Comparison of ENCODE assay signal across 11 cellular contexts in the genomic region with DNA sequence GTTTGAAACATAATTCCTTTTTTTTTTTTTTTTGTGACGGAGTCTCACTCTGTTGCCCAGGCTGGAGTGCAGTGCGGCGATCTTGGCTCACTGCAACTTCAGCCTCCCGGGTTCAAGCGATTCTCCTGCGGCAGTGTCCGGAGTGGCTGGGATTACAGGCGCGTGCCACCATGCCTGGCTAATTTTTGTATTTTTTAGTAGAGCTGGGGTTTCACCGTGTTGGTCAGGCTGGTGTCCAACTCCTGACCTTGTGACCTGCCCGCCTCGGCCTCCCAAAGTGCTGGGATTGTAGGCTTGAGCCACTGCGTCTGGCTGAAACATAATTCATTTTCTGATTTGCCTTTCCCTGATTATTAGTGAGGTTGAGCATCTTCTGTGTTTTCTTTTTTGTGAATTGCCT. TPM values are rescaled to one million over a fixed set of nuclear protein-coding genes. Genes with fewer than 3 reads are reported as not detected.
DNase-seq lines count a peak whose midpoint lies in the region; ATAC-seq and TF ChIP-seq lines count a peak whose summit lies in the region.
"Not testable (repeated sequence)": the region's sequence is repeated elsewhere in the genome, so short reads cannot be mapped to it uniquely, and the experiment has no call there.
"Had no signal": no experiment of that assay in that cellular context is flagged by ENCODE, and none has a peak within 500 bp of the region (broad histone marks: within the 10 kb centered on the region; RNA-seq: fewer than 3 reads in every experiment).

No MANE protein-coding gene starts in this region.

- H3K27me3 ChIP-seq in CD8-positive, alpha-beta T cell (ENCODE audit: insufficient read depth, low read length); Loucy (ENCODE audit: insufficient read depth, low read length, poor library complexity, severe bottlenecking); neural progenitor cell: not testable (repeated sequence)

- H3K9ac ChIP-seq in Loucy (ENCODE audit: low read depth, low read length, poor library complexity, severe bottlenecking), result peak overlapping the region; percentile 79
- H3K9ac ChIP-seq in neural progenitor cell, result not testable (repeated sequence)

- H3K9me3 Mint-ChIP-seq in CD8-positive, alpha-beta T cell; WTC11; activated T-helper 2 cell treated with anti-CD3 and anti-CD28 coated beads, Interferon-gamma antibody, Interleukin-2, Interleukin-4, amounts not matched to agents 10 μg/mL and 5 μg/mL and 100 μg/mL, durations not matched to agents 14 hours and 24 hours and 36 hours; central memory CD8-positive, alpha-beta T cell; immature natural killer cell; neural progenitor cell: not testable (repeated sequence)

- H3K4me1 ChIP-seq in CD8-positive, alpha-beta T cell (ENCODE audit: insufficient read depth, low read length); neural progenitor cell: not testable (repeated sequence)
- peaks cover 23% of the 10 kb centered on the region for H3K4me1 ChIP-seq in Loucy (ENCODE audit: insufficient read depth, low read length, poor library complexity, severe bottlenecking)

- not testable (repeated sequence) for H3F3A ChIP-seq in Loucy (ENCODE audit: low read depth); neural progenitor cell (ENCODE audit: low read depth)

- H3K27ac ChIP-seq in CD8-positive, alpha-beta T cell (ENCODE audit: low read depth, low read length); neural progenitor cell: not testable (repeated sequence)

- H3K36me3 Mint-ChIP-seq in CD8-positive, alpha-beta T cell, result peaks cover 43% of the 10 kb centered on the region
- peaks cover 41% of the 10 kb centered on the region for H3K36me3 Mint-ChIP-seq in WTC11
- peaks cover 46% of the 10 kb centered on the region for H3K36me3 Mint-ChIP-seq in activated T-helper 2 cell treated with anti-CD3 and anti-CD28 coated beads, Interferon-gamma antibody, Interleukin-2, Interleukin-4, amounts not matched to agents 10 μg/mL and 5 μg/mL and 100 μg/mL, durations not matched to agents 14 hours and 24 hours and 36 hours (ENCODE audit: low read depth)
- peaks cover 34% of the 10 kb centered on the region for H3K36me3 Mint-ChIP-seq in central memory CD8-positive, alpha-beta T cell (ENCODE audit: insufficient read depth)
- peaks cover 4 to 19% (median 11%) of the 10 kb centered on the region in 3 donors for H3K36me3 Mint-ChIP-seq in immature natural killer cell
- H3K36me3 Mint-ChIP-seq in neural progenitor cell, result peaks cover 26% of the 10 kb centered on the region

- TF ChIP-seq CTCF in CD8-positive, alpha-beta T cell (IDR thresholded peaks at IDR 0.05); Loucy (conservative IDR thresholded peaks at IDR 0.05; ENCODE audit: low read length); WTC11 (IDR thresholded peaks at IDR 0.05); neural progenitor cell (IDR thresholded peaks at IDR 0.05): not testable (repeated sequence)

- POLR2A ChIA-PET in CD8-positive, alpha-beta T cell (lab: Charles Lee), result interaction anchor here (0.6 to 0.7 kb wide), 2 partner anchors 9 to 148 kb away, joined by 3 read pairs; no protein-coding TSS in a partner anchor
- POLR2A ChIA-PET in WTC11 (lab: Charles Lee), result not testable (repeated sequence)

- H3K4me3 Mint-ChIP-seq in CD8-positive, alpha-beta T cell, result peak overlapping the region; percentile 78
- H3K4me3 Mint-ChIP-seq in WTC11 (peak overlapping the region; percentile 46), immature natural killer cell (peak overlapping the region; percentile 63 to 80 (median 75)), neural progenitor cell (peak overlapping the region; percentile 69)
- H3K4me3 Mint-ChIP-seq in activated T-helper 2 cell treated with anti-CD3 and anti-CD28 coated beads, Interferon-gamma antibody, Interleukin-2, Interleukin-4, amounts not matched to agents 10 μg/mL and 5 μg/mL and 100 μg/mL, durations not matched to agents 14 hours and 24 hours and 36 hours (ENCODE audit: low read depth), result peak overlapping the region; percentile 27
- H3K4me3 Mint-ChIP-seq in central memory CD8-positive, alpha-beta T cell, result peak overlapping the region; percentile 97

- not testable (repeated sequence) for H3K27me3 Mint-ChIP-seq in CD8-positive, alpha-beta T cell (ENCODE audit: low read depth); WTC11 (ENCODE audit: low read depth); activated T-helper 2 cell treated with anti-CD3 and anti-CD28 coated beads, Interferon-gamma antibody, Interleukin-2, Interleukin-4, amounts not matched to agents 10 μg/mL and 5 μg/mL and 100 μg/mL, durations not matched to agents 14 hours and 24 hours and 36 hours (ENCODE audit: low read depth); central memory CD8-positive, alpha-beta T cell; neural progenitor cell (ENCODE audit: insufficient read depth, low read depth)
- peaks cover 5 to 13% (median 6%) of the 10 kb centered on the region in 3 donors for H3K27me3 Mint-ChIP-seq in immature natural killer cell (ENCODE audit: low read depth in 3 of 3)

- not testable (repeated sequence) for H3K4me3 ChIP-seq in CD8-positive, alpha-beta T cell (ENCODE audit: low read depth, low read length); neural progenitor cell
- peak overlapping the region; percentile 96 for H3K4me3 ChIP-seq in Loucy (ENCODE audit: low read length, poor library complexity, severe bottlenecking)

- not testable (repeated sequence) for H2AFZ ChIP-seq in Loucy (ENCODE audit: low read length); neural progenitor cell (replicated peaks)

- CTCF ChIA-PET in CD8-positive, alpha-beta T cell (lab: Charles Lee), result interaction anchor here (0.9 kb wide), 1 partner anchor 199 kb away, joined by 4 read pairs; no protein-coding TSS in a partner anchor
- CTCF ChIA-PET in WTC11 (lab: Charles Lee), result interaction anchor here (0.8 kb wide), 1 partner anchor 149 kb away, joined by 3 read pairs; no protein-coding TSS in a partner anchor

- not testable (repeated sequence) for ATAC-seq in CD8-positive, alpha-beta T cell; WTC11; central memory CD8-positive, alpha-beta T cell (replicated peaks; ENCODE audit: extremely low read depth, poor library complexity, severe bottlenecking)

- H4K20me1 ChIP-seq in Loucy (ENCODE audit: insufficient read depth, low read length, poor library complexity, severe bottlenecking), result peaks cover 25% of the 10 kb centered on the region
- peaks cover 14% of the 10 kb centered on the region for H4K20me1 ChIP-seq in neural progenitor cell (ENCODE audit: low read depth)

- DNase-seq in CD8-positive, alpha-beta T cell; WTC11 (ENCODE audit: low spot score); activated T-helper 2 cell treated with anti-CD3 and anti-CD28 coated beads, Interferon-gamma antibody, Interleukin-2, Interleukin-4, amounts not matched to agents 10 μg/mL and 5 μg/mL and 100 μg/mL, durations not matched to agents 14 hours and 24 hours and 36 hours (ENCODE audit: low spot score); central memory CD8-positive, alpha-beta T cell (ENCODE audit: low spot score in 2 of 2); immature natural killer cell; neural progenitor cell (ENCODE audit: low spot score): not testable (repeated sequence)

- H3K4me1 Mint-ChIP-seq in CD8-positive, alpha-beta T cell (ENCODE audit: low read depth), result peaks cover 49% of the 10 kb centered on the region
- not testable (repeated sequence) for H3K4me1 Mint-ChIP-seq in WTC11; activated T-helper 2 cell treated with anti-CD3 and anti-CD28 coated beads, Interferon-gamma antibody, Interleukin-2, Interleukin-4, amounts not matched to agents 10 μg/mL and 5 μg/mL and 100 μg/mL, durations not matched to agents 14 hours and 24 hours and 36 hours (ENCODE audit: low read depth)
- peaks cover 36% of the 10 kb centered on the region for H3K4me1 Mint-ChIP-seq in central memory CD8-positive, alpha-beta T cell
- H3K4me1 Mint-ChIP-seq in immature natural killer cell (peaks cover 33 to 45% of the 10 kb centered on the region in 2 donors), neural progenitor cell (peaks cover 11% of the 10 kb centered on the region)

- H3K79me2 ChIP-seq in Loucy (ENCODE audit: insufficient read depth, low read length), result peaks cover 55% of the 10 kb centered on the region
- peaks cover 26% of the 10 kb centered on the region for H3K79me2 ChIP-seq in neural progenitor cell (ENCODE audit: low read depth)

- not testable (repeated sequence) for H3K9me3 ChIP-seq in CD8-positive, alpha-beta T cell (ENCODE audit: low read length); Loucy (ENCODE audit: insufficient read depth, low read depth, low read length); neural progenitor cell (ENCODE audit: low read depth)

- not testable (repeated sequence) for H3K36me3 ChIP-seq in CD8-positive, alpha-beta T cell (ENCODE audit: insufficient read depth, low read length)
- H3K36me3 ChIP-seq in Loucy (ENCODE audit: insufficient read depth, low read length), result peaks cover 17% of the 10 kb centered on the region; the same call in 1 of the 2 replicates
- H3K36me3 ChIP-seq in neural progenitor cell, result peaks cover 11% of the 10 kb centered on the region

- H3K9me2 ChIP-seq in Loucy (replicated peaks; ENCODE audit: low read depth, low read length), result not testable (repeated sequence)

- not testable (repeated sequence) for H3K27ac Mint-ChIP-seq in CD8-positive, alpha-beta T cell; WTC11; activated T-helper 2 cell treated with anti-CD3 and anti-CD28 coated beads, Interferon-gamma antibody, Interleukin-2, Interleukin-4, amounts not matched to agents 10 μg/mL and 5 μg/mL and 100 μg/mL, durations not matched to agents 14 hours and 24 hours and 36 hours; central memory CD8-positive, alpha-beta T cell (ENCODE audit: low read depth); neural progenitor cell
- H3K27ac Mint-ChIP-seq in immature natural killer cell, result peak overlapping the region in 3 of 6 donors; percentile 30 to 84 (median 80)

- H3K4me2 ChIP-seq in Loucy (ENCODE audit: low read depth, low read length, poor library complexity, severe bottlenecking), result peak overlapping the region; percentile 86
- H3K4me2 ChIP-seq in neural progenitor cell, result not testable (repeated sequence)

- intact Hi-C loops in CD8-positive, alpha-beta T cell (cut with DNase I, micrococcal nuclease), result loop anchor here (2.0 to 10.0 kb wide), 3 partner anchors 181 to 1599 kb away; partner anchors contain the start of gene ZDHHC4 (in 1 of the 2)
- intact Hi-C loops in activated T-helper 2 cell treated with anti-CD3 and anti-CD28 coated beads, Interferon-gamma antibody, Interleukin-2, Interleukin-4, amounts not matched to agents 10 μg/mL and 5 μg/mL and 100 μg/mL, durations not matched to agents 14 hours and 24 hours and 36 hours (cut with micrococcal nuclease), result not testable (repeated sequence)

RNA-seq across cellular contexts. Expression of gene MMD2, which starts 16.6 kb away (rescaled TPM):
- not detected for total RNA-seq in CD8-positive, alpha-beta T cell
- total RNA-seq in WTC11 (2021) (0.09 TPM in 1 of 3 replicates, not detected in the others), neural progenitor cell (ENCODE audit: low replicate concordance) (0.28 TPM in 1 of 2 replicates, not detected in the other)
- not detected in 2 replicates for total RNA-seq in activated T-helper 2 cell treated with anti-CD3 and anti-CD28 coated beads, Interferon-gamma antibody, Interleukin-2, Interleukin-4, amounts not matched to agents 10 μg/mL and 5 μg/mL and 100 μg/mL, durations not matched to agents 14 hours and 24 hours and 36 hours
- not detected for polyA plus RNA-seq in immature natural killer cell
- total RNA-seq: heart left ventricle, left lobe of liver, pancreas, suprapubic skin had no signal
- polyA plus RNA-seq: heart left ventricle had no signal

Comparison
In these comparisons a context has a peak if more than half of its experiments do, and no peak if none do; other contexts are left out.
1. H3K4me3 Mint-ChIP-seq: peak in every context shown above with its lines; median percentile 97 in central memory CD8-positive, alpha-beta T cell; 78 in CD8-positive, alpha-beta T cell; 75 in immature natural killer cell; 69 in neural progenitor cell; 46 in WTC11; 27 in activated T-helper 2 cell treated with anti-CD3 and anti-CD28 coated beads, Interferon-gamma antibody, Interleukin-2, Interleukin-4, amounts not matched to agents 10 μg/mL and 5 μg/mL and 100 μg/mL, durations not matched to agents 14 hours and 24 hours and 36 hours.